In genomic region chr6:33248932-33249731, GRCh38 we compare ENCODE assay signal across 8 cellular contexts. TPM values are rescaled to one million over a fixed set of nuclear protein-coding genes. Genes with fewer than 3 reads are reported as not detected.
DNase-seq lines count a peak whose midpoint lies in the region; ATAC-seq and TF ChIP-seq lines count a peak whose summit lies in the region.

No MANE protein-coding gene starts in this region.

- H3K9ac ChIP-seq in DND-41 (ENCODE audit: low read depth, low read length) (peak overlapping the region; percentile 72), Karpas-422 (ENCODE audit: low read length) (peak overlapping the region; percentile 90), fibroblast of lung (ENCODE audit: insufficient read depth, low read length) (peak overlapping the region; percentile 81)

- peak; percentile 91 for ATAC-seq in DND-41 (ENCODE audit: insufficient read depth, low read depth)
- ATAC-seq in GM21825 (IDR thresholded peaks at IDR 0.05; ENCODE audit: unreplicated experiment), result peak; percentile 85
- ATAC-seq in activated T-helper 17 cell treated with anti-CD3 and anti-CD28 coated beads, Interleukin-2, amount 50 U/mL, for 72 hours (replicated peaks), result peak; percentile 90
- peak; percentile 91 for ATAC-seq in naive thymus-derived CD4-positive, alpha-beta T cell
- ATAC-seq in stimulated activated naive B cell treated with anti-CD40 and anti-IgM and Interleukin-4, amounts not matched to agents 10 μg/mL and 1 μg/mL and 100 μg/mL, for 72 hours (replicated peaks), result peak; percentile 90

- CTCF ChIA-PET in naive thymus-derived CD4-positive, alpha-beta T cell (lab: Charles Lee), result interaction anchor here (0.7 to 5.3 kb wide), 23 partner anchors 14 to 903 kb away, joined by 3 to 73 read pairs (median 5); partner anchors contain the start of genes B3GALT4, RGL2, RING1 and RPS18

- no peaks in the 10 kb centered on the region for H3K9me3 Mint-ChIP-seq in activated T-helper 17 cell treated with anti-CD3 and anti-CD28 coated beads, Interleukin-2, amount 50 U/mL, for 72 hours
- H3K9me3 Mint-ChIP-seq in naive thymus-derived CD4-positive, alpha-beta T cell, result no peaks in the 10 kb centered on the region
- no peaks in the 10 kb centered on the region for H3K9me3 Mint-ChIP-seq in stimulated activated naive B cell treated with anti-CD40 and anti-IgM and Interleukin-4, amounts not matched to agents 10 μg/mL and 1 μg/mL and 100 μg/mL, for 72 hours

- H4K20me1 ChIP-seq in DND-41 (ENCODE audit: insufficient read depth, low read length), result no peaks in the 10 kb centered on the region
- H4K20me1 ChIP-seq in Karpas-422 (ENCODE audit: insufficient read depth, low read depth, low read length), result no peaks in the 10 kb centered on the region
- H4K20me1 ChIP-seq in fibroblast of lung (ENCODE audit: control insufficient read depth, extremely low read depth, insufficient read depth, low read length), result no peaks in the 10 kb centered on the region

- peak overlapping the region; percentile 85 for H3K27ac ChIP-seq in DND-41 (ENCODE audit: low read length)
- peak overlapping the region; percentile 75 for H3K27ac ChIP-seq in Karpas-422 (ENCODE audit: low read length)
- H3K27ac ChIP-seq in fibroblast of lung (ENCODE audit: insufficient read depth, low read length), result peak overlapping the region; percentile 94
- H3K27ac ChIP-seq in naive thymus-derived CD4-positive, alpha-beta T cell (ENCODE audit: low read depth, low read length), result peak overlapping the region; percentile 96

- H3K4me3 Mint-ChIP-seq in activated T-helper 17 cell treated with anti-CD3 and anti-CD28 coated beads, Interleukin-2, amount 50 U/mL, for 72 hours, result peak overlapping the region; percentile 87
- peak overlapping the region; percentile 81 to 94 (median 90) for H3K4me3 Mint-ChIP-seq in naive thymus-derived CD4-positive, alpha-beta T cell
- H3K4me3 Mint-ChIP-seq in stimulated activated naive B cell treated with anti-CD40 and anti-IgM and Interleukin-4, amounts not matched to agents 10 μg/mL and 1 μg/mL and 100 μg/mL, for 72 hours, result peak overlapping the region; percentile 88 to 90

- peak; percentile 29 for TF ChIP-seq CTCF in DND-41 (IDR thresholded peaks at IDR 0.05; ENCODE audit: borderline replicate concordance, extremely low read depth, low read length, poor library complexity, severe bottlenecking)
- TF ChIP-seq CTCF in fibroblast of lung (conservative IDR thresholded peaks at IDR 0.05 in 1 of 2, IDR thresholded peaks at IDR 0.05 in 1 of 2; ENCODE audit: low read depth in 1 of 2, low read length in 2 of 2), result no peak

- intact Hi-C loops in naive thymus-derived CD4-positive, alpha-beta T cell (cut with micrococcal nuclease), result loop anchor here (1.0 to 5.0 kb wide), 20 partner anchors 22 to 404 kb away; partner anchors contain the start of genes PSMB8 (in 2 of the 2), RING1 (in 2 of the 2), RXRB (in 2 of the 2) and SLC39A7 (in 2 of the 2)

- H3K36me3 ChIP-seq in DND-41 (ENCODE audit: insufficient read depth, low read length) (peaks cover 18% of the 10 kb centered on the region), Karpas-422 (ENCODE audit: insufficient read depth, low read length) (peaks cover 7% of the 10 kb centered on the region; the same call in 1 of the 2 replicates), fibroblast of lung (ENCODE audit: control insufficient read depth, insufficient read depth, low read length) (no peaks in the 10 kb centered on the region)
- H3K36me3 ChIP-seq in naive thymus-derived CD4-positive, alpha-beta T cell (ENCODE audit: control insufficient read depth in 2 of 3, insufficient read depth in 3 of 3, low read length in 3 of 3), result peaks cover 0 to 5% (median 0%) of the 10 kb centered on the region in 3 experiments

- H2AFZ ChIP-seq in DND-41 (ENCODE audit: low read depth, low read length), result peak overlapping the region; percentile 85
- H2AFZ ChIP-seq in Karpas-422 (ENCODE audit: low read length), result peak overlapping the region; percentile 90
- peak overlapping the region; percentile 80 for H2AFZ ChIP-seq in fibroblast of lung (ENCODE audit: low read length)

- peak overlapping the region; percentile 88 for H3K4me2 ChIP-seq in DND-41 (ENCODE audit: insufficient read depth, low read length)
- peak overlapping the region; percentile 99 for H3K4me2 ChIP-seq in Karpas-422 (ENCODE audit: low read depth, low read length, poor library complexity, severe bottlenecking)
- peak overlapping the region; percentile 100 for H3K4me2 ChIP-seq in fibroblast of lung (ENCODE audit: extremely low read depth, insufficient read depth, low read length)

- peaks cover 39% of the 10 kb centered on the region for H3K4me1 ChIP-seq in DND-41 (ENCODE audit: insufficient read depth, low read length)
- peaks cover 24% of the 10 kb centered on the region for H3K4me1 ChIP-seq in Karpas-422 (ENCODE audit: low read length)
- H3K4me1 ChIP-seq in fibroblast of lung (ENCODE audit: control insufficient read depth, extremely low read depth, insufficient read depth, low read length), result peaks cover 16% of the 10 kb centered on the region
- H3K4me1 ChIP-seq in naive thymus-derived CD4-positive, alpha-beta T cell (ENCODE audit: control insufficient read depth in 2 of 2, insufficient read depth in 2 of 2, low read length in 2 of 2), result peaks cover 11 to 15% of the 10 kb centered on the region in 2 donors

- H3K27ac Mint-ChIP-seq in activated T-helper 17 cell treated with anti-CD3 and anti-CD28 coated beads, Interleukin-2, amount 50 U/mL, for 72 hours, result peak overlapping the region; percentile 93
- H3K27ac Mint-ChIP-seq in naive thymus-derived CD4-positive, alpha-beta T cell, result peak overlapping the region; percentile 82 to 98 (median 94)
- peak overlapping the region; percentile 97 for H3K27ac Mint-ChIP-seq in stimulated activated naive B cell treated with anti-CD40 and anti-IgM and Interleukin-4, amounts not matched to agents 10 μg/mL and 1 μg/mL and 100 μg/mL, for 72 hours

- peaks cover under 1% of the 10 kb centered on the region for H3K27me3 Mint-ChIP-seq in activated T-helper 17 cell treated with anti-CD3 and anti-CD28 coated beads, Interleukin-2, amount 50 U/mL, for 72 hours
- peaks cover 0 to 4% (median 0%) of the 10 kb centered on the region in 5 donors for H3K27me3 Mint-ChIP-seq in naive thymus-derived CD4-positive, alpha-beta T cell
- H3K27me3 Mint-ChIP-seq in stimulated activated naive B cell treated with anti-CD40 and anti-IgM and Interleukin-4, amounts not matched to agents 10 μg/mL and 1 μg/mL and 100 μg/mL, for 72 hours, result no peaks in the 10 kb centered on the region

- peaks cover 43% of the 10 kb centered on the region for H3K36me3 Mint-ChIP-seq in activated T-helper 17 cell treated with anti-CD3 and anti-CD28 coated beads, Interleukin-2, amount 50 U/mL, for 72 hours (ENCODE audit: low read depth)
- H3K36me3 Mint-ChIP-seq in naive thymus-derived CD4-positive, alpha-beta T cell, result peaks cover 4 to 16% (median 10%) of the 10 kb centered on the region in 5 donors
- peaks cover 22 to 26% of the 10 kb centered on the region in 2 donors for H3K36me3 Mint-ChIP-seq in stimulated activated naive B cell treated with anti-CD40 and anti-IgM and Interleukin-4, amounts not matched to agents 10 μg/mL and 1 μg/mL and 100 μg/mL, for 72 hours

- H3K27me3 ChIP-seq in DND-41 (ENCODE audit: insufficient read depth, low read length, poor library complexity), result no peaks in the 10 kb centered on the region
- H3K27me3 ChIP-seq in Karpas-422 (ENCODE audit: low read length), result no peaks in the 10 kb centered on the region
- no peaks in the 10 kb centered on the region for H3K27me3 ChIP-seq in fibroblast of lung (ENCODE audit: control insufficient read depth, insufficient read depth, low read length)
- H3K27me3 ChIP-seq in naive thymus-derived CD4-positive, alpha-beta T cell (ENCODE audit: control insufficient read depth in 2 of 2, insufficient read depth in 2 of 2, low read length in 2 of 2), result no peaks in the 10 kb centered on the region

- H3K4me1 Mint-ChIP-seq in activated T-helper 17 cell treated with anti-CD3 and anti-CD28 coated beads, Interleukin-2, amount 50 U/mL, for 72 hours, result peaks cover 31% of the 10 kb centered on the region
- H3K4me1 Mint-ChIP-seq in naive thymus-derived CD4-positive, alpha-beta T cell, result peaks cover 26 to 43% (median 35%) of the 10 kb centered on the region in 7 donors
- H3K4me1 Mint-ChIP-seq in stimulated activated naive B cell treated with anti-CD40 and anti-IgM and Interleukin-4, amounts not matched to agents 10 μg/mL and 1 μg/mL and 100 μg/mL, for 72 hours, result peaks cover 28 to 36% of the 10 kb centered on the region in 2 donors

- DNase-seq in DND-41 (peak; percentile 98), Karpas-422 (peak; percentile 99), RKO (ENCODE audit: low spot score) (peak; percentile 100), fibroblast of lung (ENCODE audit: low read depth in 2 of 2) (peak; percentile 99)
- peak; percentile 79 to 97 (median 94) for DNase-seq in naive thymus-derived CD4-positive, alpha-beta T cell
- peak; percentile 97 for DNase-seq in stimulated activated naive B cell treated with anti-CD40 and anti-IgM and Interleukin-4, amounts not matched to agents 10 μg/mL and 1 μg/mL and 100 μg/mL, for 72 hours

- H3K4me3 ChIP-seq in DND-41 (ENCODE audit: low read depth in 1 of 2, low read length in 2 of 2), result peak overlapping the region; percentile 45 to 63
- peak overlapping the region; percentile 90 for H3K4me3 ChIP-seq in Karpas-422 (ENCODE audit: low read length)
- peak overlapping the region; percentile 42 to 86 (median 58) for H3K4me3 ChIP-seq in fibroblast of lung (replicated peaks in 1 of 4; ENCODE audit: control extremely low read depth in 1 of 4, insufficient read depth in 1 of 4, low read depth in 3 of 4, low read length in 4 of 4)
- peak overlapping the region; percentile 81 for H3K4me3 ChIP-seq in naive thymus-derived CD4-positive, alpha-beta T cell (ENCODE audit: low read length)

- H3K79me2 ChIP-seq in DND-41 (ENCODE audit: insufficient read depth, low read length), result peaks cover 14% of the 10 kb centered on the region
- H3K79me2 ChIP-seq in Karpas-422 (ENCODE audit: low read length), result peaks cover 17% of the 10 kb centered on the region
- no peaks in the 10 kb centered on the region for H3K79me2 ChIP-seq in fibroblast of lung (ENCODE audit: control insufficient read depth, insufficient read depth, low read length)

- no peaks in the 10 kb centered on the region for H3K9me2 ChIP-seq in Karpas-422 (replicated peaks; ENCODE audit: insufficient read depth, low read length)

- POLR2A ChIA-PET in naive thymus-derived CD4-positive, alpha-beta T cell (lab: Charles Lee), result interaction anchor here (0.6 to 6.5 kb wide), 34 partner anchors 11 to 395 kb away, joined by 3 to 101 read pairs (median 5); partner anchors contain the start of genes B3GALT4, HSD17B8, PFDN6 and PSMB9

- H3K9me3 ChIP-seq in DND-41 (ENCODE audit: insufficient read depth, low read length, severe bottlenecking) (no peaks in the 10 kb centered on the region), Karpas-422 (ENCODE audit: low read length) (no peaks in the 10 kb centered on the region), fibroblast of lung (ENCODE audit: control insufficient read depth, insufficient read depth, low read depth, low read length) (no peaks in the 10 kb centered on the region)
- H3K9me3 ChIP-seq in naive thymus-derived CD4-positive, alpha-beta T cell (ENCODE audit: control insufficient read depth in 2 of 3, low read length in 3 of 3), result no peaks in the 10 kb centered on the region

RNA-seq across cellular contexts. Expression of gene VPS52, which starts 22.5 kb away (rescaled TPM):
- total RNA-seq in Karpas-422 (2014; rRNA removed; shearing (Covaris generic); ENCODE audit: low replicate concordance), result 21.6 and 76.5 TPM in 2 replicates
- 10 to 100 TPM; 42.5 to 43.2 TPM for total RNA-seq in activated T-helper 17 cell treated with anti-CD3 and anti-CD28 coated beads, Interleukin-2, amount 50 U/mL, for 72 hours
- total RNA-seq in fibroblast of lung, result 33.4 and 44.9 TPM in 2 replicates
- 53.2 and 75.6 TPM in 2 replicates for polyA plus RNA-seq in fibroblast of lung
- 25.8 and 35.2 TPM in 2 replicates for polyA plus RNA-seq in fibroblast of lung (2012)
- polyA minus RNA-seq in fibroblast of lung (ENCODE audit: low replicate concordance), result 85.4 and 86.0 TPM in 2 replicates
- 100 to 1,000 TPM in 2 of 5 experiments, 10 to 100 TPM in 3; 74.3 to 110 (median 90.5) TPM for total RNA-seq in naive thymus-derived CD4-positive, alpha-beta T cell
- polyA plus RNA-seq in naive thymus-derived CD4-positive, alpha-beta T cell, result 10 to 100 TPM; 15.5 to 26.8 TPM

RNA-seq across cellular contexts. Expression of gene RPS18, which starts 22.7 kb away (rescaled TPM):
- total RNA-seq in Karpas-422 (2014; rRNA removed; shearing (Covaris generic); ENCODE audit: low replicate concordance), result 7,996 and 13,063 TPM in 2 replicates
- 1,000 to 10,000 TPM; 3,349 to 4,633 TPM for total RNA-seq in activated T-helper 17 cell treated with anti-CD3 and anti-CD28 coated beads, Interleukin-2, amount 50 U/mL, for 72 hours
- 4,034 and 6,125 TPM in 2 replicates for total RNA-seq in fibroblast of lung
- 4,559 and 4,995 TPM in 2 replicates for polyA plus RNA-seq in fibroblast of lung
- polyA plus RNA-seq in fibroblast of lung (2012), result 4,991 and 5,271 TPM in 2 replicates
- polyA minus RNA-seq in fibroblast of lung (ENCODE audit: low replicate concordance), result 1,497 and 1,729 TPM in 2 replicates
- 1,000 to 10,000 TPM; 2,454 to 4,896 (median 3,431) TPM for total RNA-seq in naive thymus-derived CD4-positive, alpha-beta T cell
- polyA plus RNA-seq in naive thymus-derived CD4-positive, alpha-beta T cell, result over 10,000 TPM in 1 of 2 donors, 1,000 to 10,000 TPM in 1; 8,513 to 10,735 TPM

RNA-seq across cellular contexts. Expression of gene B3GALT4, which starts 27.8 kb away (rescaled TPM):
- total RNA-seq in Karpas-422 (2014; rRNA removed; shearing (Covaris generic); ENCODE audit: low replicate concordance), result 3.4 and 16.2 TPM in 2 replicates
- 1 to 10 TPM; 4.0 to 5.8 TPM for total RNA-seq in activated T-helper 17 cell treated with anti-CD3 and anti-CD28 coated beads, Interleukin-2, amount 50 U/mL, for 72 hours
- total RNA-seq in fibroblast of lung, result 5.1 and 11.1 TPM in 2 replicates
- polyA plus RNA-seq in fibroblast of lung, result 1.6 and 2.3 TPM in 2 replicates
- 3.0 and 4.0 TPM in 2 replicates for polyA plus RNA-seq in fibroblast of lung (2012)
- polyA minus RNA-seq in fibroblast of lung (ENCODE audit: low replicate concordance), result 6.1 and 8.2 TPM in 2 replicates
- total RNA-seq in naive thymus-derived CD4-positive, alpha-beta T cell, result 10 to 100 TPM; 12.9 to 48.0 (median 18.2) TPM
- polyA plus RNA-seq in naive thymus-derived CD4-positive, alpha-beta T cell, result 10 to 100 TPM; 18.9 to 27.3 TPM

RNA-seq across cellular contexts. Expression of gene WDR46, which starts 39.9 kb away (rescaled TPM):
- total RNA-seq in Karpas-422 (2014; rRNA removed; shearing (Covaris generic); ENCODE audit: low replicate concordance), result 59.6 and 91.1 TPM in 2 replicates
- 10 to 100 TPM; 51.2 to 98.7 TPM for total RNA-seq in activated T-helper 17 cell treated with anti-CD3 and anti-CD28 coated beads, Interleukin-2, amount 50 U/mL, for 72 hours
- total RNA-seq in fibroblast of lung, result 55.2 and 67.3 TPM in 2 replicates
- 31.1 and 45.0 TPM in 2 replicates for polyA plus RNA-seq in fibroblast of lung
- polyA plus RNA-seq in fibroblast of lung (2012), result 42.9 and 62.3 TPM in 2 replicates
- 37.5 and 130 TPM in 2 replicates for polyA minus RNA-seq in fibroblast of lung (ENCODE audit: low replicate concordance)
- total RNA-seq in naive thymus-derived CD4-positive, alpha-beta T cell, result 10 to 100 TPM; 25.3 to 62.7 (median 52.7) TPM
- 10 to 100 TPM; 55.2 to 82.9 TPM for polyA plus RNA-seq in naive thymus-derived CD4-positive, alpha-beta T cell

RNA-seq across cellular contexts. Expression of gene PFDN6, which starts 40.3 kb away (rescaled TPM):
- 66.7 and 126 TPM in 2 replicates for total RNA-seq in Karpas-422 (2014; rRNA removed; shearing (Covaris generic); ENCODE audit: low replicate concordance)
- 10 to 100 TPM; 57.9 to 81.2 TPM for total RNA-seq in activated T-helper 17 cell treated with anti-CD3 and anti-CD28 coated beads, Interleukin-2, amount 50 U/mL, for 72 hours
- total RNA-seq in fibroblast of lung, result 39.8 and 43.1 TPM in 2 replicates
- 46.7 and 50.5 TPM in 2 replicates for polyA plus RNA-seq in fibroblast of lung
- 88.3 and 89.0 TPM in 2 replicates for polyA plus RNA-seq in fibroblast of lung (2012)
- polyA minus RNA-seq in fibroblast of lung (ENCODE audit: low replicate concordance), result 0.71 and 5.1 TPM in 2 replicates
- 10 to 100 TPM; 14.6 to 73.2 (median 35.5) TPM for total RNA-seq in naive thymus-derived CD4-positive, alpha-beta T cell
- 10 to 100 TPM; 26.5 to 36.3 TPM for polyA plus RNA-seq in naive thymus-derived CD4-positive, alpha-beta T cell

Comparison
In these comparisons a context has a peak if more than half of its experiments do, and no peak if none do; other contexts are left out.
1. Peak in every context shown above with its lines: DNase-seq, ATAC-seq, H3K4me3 ChIP-seq and H3K27ac ChIP-seq.